Comparison of ENCODE assay signal across 8 cellular contexts in genomic region chr1:30779294-30780071, GRCh38. TPM values are rescaled to one million over a fixed set of nuclear protein-coding genes. Genes with fewer than 3 reads are reported as not detected.
DNase-seq lines count a peak whose midpoint lies in the region; ATAC-seq, FAIRE-seq and TF ChIP-seq lines count a peak whose summit lies in the region.

No MANE protein-coding gene starts in this region.

- peak; percentile 81 for DNase-seq in AG08395 (ENCODE audit: low spot score)
- DNase-seq in HuH-7.5 (ENCODE audit: low spot score) = peak; percentile 80
- peak; percentile 42 for DNase-seq in RCC 7860 (ENCODE audit: low spot score)
- DNase-seq in activated T-helper 1 cell treated with Interleukin-2 at 50 U/mL for 16 hours (ENCODE audit: low read depth) = peak; percentile 84
- peak; percentile 70 for DNase-seq in fibroblast of pulmonary artery (ENCODE audit: low read depth)
- peak; percentile 88 to 93 for DNase-seq in suprapubic skin (ENCODE audit: low spot score in 2 of 2)

- H3K4me3 ChIP-seq in fibroblast of pulmonary artery (replicated peaks; ENCODE audit: low read depth, low read length) = no peak overlapping the region
- no peak overlapping the region for H3K4me3 ChIP-seq in neutrophil (ENCODE audit: low read depth in 1 of 2, low read length in 1 of 2)
- no peak overlapping the region for H3K4me3 ChIP-seq in suprapubic skin

- FAIRE-seq in RCC 7860 (lab: Jason Lieb, UNC) = no peak

- peak overlapping the region; percentile 13 for H3K27ac ChIP-seq in neutrophil
- no peak overlapping the region for H3K27ac ChIP-seq in suprapubic skin

- H3K27me3 ChIP-seq in neutrophil = no peaks in the 10 kb centered on the region
- no peaks in the 10 kb centered on the region for H3K27me3 ChIP-seq in suprapubic skin

- no peak for TF ChIP-seq POLR2A in suprapubic skin (IDR thresholded peaks at IDR 0.05)

- TF ChIP-seq EP300 in suprapubic skin (IDR thresholded peaks at IDR 0.05) = no peak

- H3K9me3 ChIP-seq in neutrophil (no peaks in the 10 kb centered on the region), suprapubic skin (no peaks in the 10 kb centered on the region)

- TF ChIP-seq CTCF in fibroblast of pulmonary artery (IDR thresholded peaks at IDR 0.05; ENCODE audit: low read length, missing control alignments) = peak; percentile 89
- peak; percentile 96 for TF ChIP-seq CTCF in neutrophil (IDR thresholded peaks at IDR 0.05)
- TF ChIP-seq CTCF in suprapubic skin (IDR thresholded peaks at IDR 0.05) = peak; percentile 94 to 95

- ATAC-seq in GM18511 (IDR thresholded peaks at IDR 0.05; ENCODE audit: unreplicated experiment) = peak; percentile 74

- H3K4me1 ChIP-seq in neutrophil (ENCODE audit: control insufficient read depth in 1 of 2, insufficient read depth in 1 of 2, low read depth in 1 of 2, low read length in 1 of 2) (peaks cover 26 to 35% of the 10 kb centered on the region in 2 experiments), suprapubic skin (peaks cover 14% of the 10 kb centered on the region)

- no peaks in the 10 kb centered on the region for H3K36me3 ChIP-seq in neutrophil
- H3K36me3 ChIP-seq in suprapubic skin = no peaks in the 10 kb centered on the region

- 25% methylated on average over 8 of the region's 12 CpGs for WGBS in suprapubic skin

RNA-seq across cellular contexts. Expression of gene LAPTM5, which starts 21.9 kb away (rescaled TPM):
- total RNA-seq in suprapubic skin = 10 to 100 TPM in 3 of 4 donors, 1 to 10 TPM in 1; 9.9 to 13.7 (median 12.2) TPM

RNA-seq across cellular contexts. Expression of gene MATN1, which starts 56.1 kb away (rescaled TPM):
- total RNA-seq in suprapubic skin = under 1 TPM in 1 of 4 donors, not detected in 3; 0.98 TPM
